In genomic region chrX:21375795-21376069, GRCh38 we compare ENCODE assay signal across 10 cellular contexts. TPM values are rescaled to one million over a fixed set of nuclear protein-coding genes. Genes with fewer than 3 reads are reported as not detected.
DNase-seq lines count a peak whose midpoint lies in the region; ATAC-seq, FAIRE-seq and TF ChIP-seq lines count a peak whose summit lies in the region.
"Had no signal": no experiment of that assay in that cellular context is flagged by ENCODE, and none has a peak within 500 bp of the region (broad histone marks: within the 10 kb centered on the region; RNA-seq: fewer than 3 reads in every experiment).

No MANE protein-coding gene starts in this region.

- no peaks in the 10 kb centered on the region for H3K36me3 Mint-ChIP-seq in CD8-positive, alpha-beta T cell
- no peaks in the 10 kb centered on the region for H3K36me3 Mint-ChIP-seq in activated T-helper 17 cell treated with anti-CD3 and anti-CD28 coated beads, Interleukin-2, amount 50 U/mL, for 72 hours (ENCODE audit: low read depth)
- no peaks in the 10 kb centered on the region for H3K36me3 Mint-ChIP-seq in mesothelial cell of epicardium

- H3K9me3 Mint-ChIP-seq in CD8-positive, alpha-beta T cell = no peaks in the 10 kb centered on the region
- H3K9me3 Mint-ChIP-seq in activated T-helper 17 cell treated with anti-CD3 and anti-CD28 coated beads, Interleukin-2, amount 50 U/mL, for 72 hours = no peaks in the 10 kb centered on the region
- H3K9me3 Mint-ChIP-seq in mesothelial cell of epicardium = no peaks in the 10 kb centered on the region

- POLR2A ChIA-PET in CD8-positive, alpha-beta T cell (lab: Charles Lee) = interaction anchor here (0.6 kb wide), 1 partner anchor 271 kb away, joined by 3 read pairs; no protein-coding TSS in a partner anchor
- POLR2A ChIA-PET in HEK293 (lab: Yijun Ruan, JAX) = no interaction called here

- H3K9me3 ChIP-seq in CD8-positive, alpha-beta T cell (ENCODE audit: low read length) = no peaks in the 10 kb centered on the region
- no peaks in the 10 kb centered on the region for H3K9me3 ChIP-seq in HEK293 (ENCODE audit: control insufficient read depth, insufficient read depth, low read depth, low read length)

- H3K27ac Mint-ChIP-seq in CD8-positive, alpha-beta T cell = peak overlapping the region; percentile 66
- H3K27ac Mint-ChIP-seq in activated T-helper 17 cell treated with anti-CD3 and anti-CD28 coated beads, Interleukin-2, amount 50 U/mL, for 72 hours = no peak overlapping the region
- no peak overlapping the region for H3K27ac Mint-ChIP-seq in mesothelial cell of epicardium

- no peak for DNase-seq in CD8-positive, alpha-beta T cell
- DNase-seq in mesothelial cell of epicardium (ENCODE audit: low spot score in 2 of 2, unreplicated experiment in 2 of 2) (no peak), GM12891 (ENCODE audit: insufficient read length, low spot score) (no peak)
- DNase-seq: anterior cingulate cortex, RPMI8226 had no signal

- peak overlapping the region; percentile 90 for H3K4me3 Mint-ChIP-seq in CD8-positive, alpha-beta T cell
- H3K4me3 Mint-ChIP-seq in activated T-helper 17 cell treated with anti-CD3 and anti-CD28 coated beads, Interleukin-2, amount 50 U/mL, for 72 hours = peak overlapping the region; percentile 78
- H3K4me3 Mint-ChIP-seq in mesothelial cell of epicardium = peak overlapping the region; percentile 92

- H3K36me3 ChIP-seq in CD8-positive, alpha-beta T cell (ENCODE audit: insufficient read depth, low read length) = no peaks in the 10 kb centered on the region
- no peaks in the 10 kb centered on the region for H3K36me3 ChIP-seq in HEK293 (ENCODE audit: control insufficient read depth in 2 of 2, insufficient read depth in 1 of 2, low read length in 2 of 2)

- no peaks in the 10 kb centered on the region for H3K4me1 ChIP-seq in CD8-positive, alpha-beta T cell (ENCODE audit: insufficient read depth, low read length)
- H3K4me1 ChIP-seq in HEK293 (ENCODE audit: control insufficient read depth, insufficient read depth, low read length) = no peaks in the 10 kb centered on the region

- no peak for FAIRE-seq in GM12891 (lab: Jason Lieb, UNC)

- ATAC-seq in CD8-positive, alpha-beta T cell = no peak
- no peak for ATAC-seq in activated T-helper 17 cell treated with anti-CD3 and anti-CD28 coated beads, Interleukin-2, amount 50 U/mL, for 72 hours (replicated peaks)
- ATAC-seq in HG02852 (IDR thresholded peaks at IDR 0.05; ENCODE audit: unreplicated experiment) (no peak), GM21526 (IDR thresholded peaks at IDR 0.05; ENCODE audit: low FRiP score, unreplicated experiment) (no peak), GM18511 (IDR thresholded peaks at IDR 0.05; ENCODE audit: unreplicated experiment) (no peak)

- H3K27me3 ChIP-seq in CD8-positive, alpha-beta T cell (ENCODE audit: insufficient read depth, low read length) = no peaks in the 10 kb centered on the region

- H3K4me3 ChIP-seq in CD8-positive, alpha-beta T cell (ENCODE audit: low read depth, low read length) = peak overlapping the region; percentile 65
- H3K4me3 ChIP-seq in HEK293 (ENCODE audit: low read depth, low read length) = peak overlapping the region; percentile 58

- peaks cover 38% of the 10 kb centered on the region for H3K4me1 Mint-ChIP-seq in CD8-positive, alpha-beta T cell (ENCODE audit: low read depth)
- H3K4me1 Mint-ChIP-seq in activated T-helper 17 cell treated with anti-CD3 and anti-CD28 coated beads, Interleukin-2, amount 50 U/mL, for 72 hours = no peaks in the 10 kb centered on the region
- H3K4me1 Mint-ChIP-seq in mesothelial cell of epicardium = peaks cover 11% of the 10 kb centered on the region

- intact Hi-C loops in CD8-positive, alpha-beta T cell (cut with DNase I, micrococcal nuclease) = loop anchor here (2.0 to 10.0 kb wide), 7 partner anchors 62 to 599 kb away; partner anchors contain the start of gene MBTPS2 (in 2 of the 2)

- TF ChIP-seq POLR2A in GM12891 (IDR thresholded peaks at IDR 0.05; ENCODE audit: low read depth, low read length) = no peak

- CTCF ChIA-PET in CD8-positive, alpha-beta T cell (lab: Charles Lee) = interaction anchor here (1.6 kb wide), 1 partner anchor 63 kb away, joined by 3 read pairs; no protein-coding TSS in a partner anchor
- CTCF ChIA-PET in HEK293 (lab: Yijun Ruan, JAX) = interaction anchor here (0.6 kb wide), 2 partner anchors 8 to 1872 kb away, joined by 3 read pairs; no protein-coding TSS in a partner anchor

- H3K27me3 Mint-ChIP-seq in CD8-positive, alpha-beta T cell (ENCODE audit: low read depth) = no peaks in the 10 kb centered on the region
- no peaks in the 10 kb centered on the region for H3K27me3 Mint-ChIP-seq in activated T-helper 17 cell treated with anti-CD3 and anti-CD28 coated beads, Interleukin-2, amount 50 U/mL, for 72 hours
- peaks cover 50% of the 10 kb centered on the region for H3K27me3 Mint-ChIP-seq in mesothelial cell of epicardium (ENCODE audit: low read depth)

- no peak for TF ChIP-seq CTCF in CD8-positive, alpha-beta T cell (IDR thresholded peaks at IDR 0.05)
- TF ChIP-seq CTCF in HEK293 (tag by site-specific recombination; IDR thresholded peaks at IDR 0.05) = no peak
- TF ChIP-seq CTCF in mesothelial cell of epicardium (IDR thresholded peaks at IDR 0.05; ENCODE audit: unreplicated experiment) = no peak

- no peak overlapping the region for H3K27ac ChIP-seq in CD8-positive, alpha-beta T cell (ENCODE audit: low read depth, low read length)
- no peak overlapping the region for H3K27ac ChIP-seq in HEK293 (ENCODE audit: extremely low read depth, low read depth, low read length)

TF ChIP-seq in HEK293, 187 proteins besides CTCF, POLR2A, EP300 and RAD21 (continues in another document):
- no peak for TF ChIP-seq ZNF394 (tag by site-specific recombination; IDR thresholded peaks at IDR 0.05; ENCODE audit: borderline replicate concordance)
- no peak for TF ChIP-seq TRIM28 (IDR thresholded peaks at IDR 0.05; ENCODE audit: borderline replicate concordance, low read length)
- TF ChIP-seq ZFP3 (tag by site-specific recombination; IDR thresholded peaks at IDR 0.05; ENCODE audit: low read depth) = no peak
- TF ChIP-seq ZNF426 (tag by site-specific recombination; IDR thresholded peaks at IDR 0.05) = no peak
- TF ChIP-seq ZNF560 (tag by site-specific recombination; IDR thresholded peaks at IDR 0.05; ENCODE audit: borderline replicate concordance) = no peak
- TF ChIP-seq ZSCAN30 (tag by site-specific recombination; IDR thresholded peaks at IDR 0.05) = no peak
- TF ChIP-seq ZFP41 (tag by site-specific recombination; IDR thresholded peaks at IDR 0.05; ENCODE audit: borderline replicate concordance) = no peak
- no peak for TF ChIP-seq ZNF776 (tag by site-specific recombination; IDR thresholded peaks at IDR 0.05; ENCODE audit: borderline replicate concordance)
- TF ChIP-seq ZNF133 (tag by site-specific recombination; IDR thresholded peaks at IDR 0.05) = no peak

TF ChIP-seq in GM12891, 5 proteins besides CTCF, POLR2A, EP300 and RAD21:
- TF ChIP-seq POU2F2 (IDR thresholded peaks at IDR 0.05; ENCODE audit: low read depth, low read length) (no peak), TAF1 (IDR thresholded peaks at IDR 0.05; ENCODE audit: low read depth, low read length) (no peak), POLR2AphosphoS5 (IDR thresholded peaks at IDR 0.05; ENCODE audit: low read depth, low read length) (no peak), PAX5 (IDR thresholded peaks at IDR 0.05; ENCODE audit: insufficient read depth, low read length, severe bottlenecking) (no peak), SPI1 (IDR thresholded peaks at IDR 0.05; ENCODE audit: low read depth, low read length) (no peak)

RNA-seq across cellular contexts. Expression of gene CNKSR2, which starts 1.5 kb away (rescaled TPM):
- total RNA-seq in CD8-positive, alpha-beta T cell = 10 to 100 TPM; 11.7 to 14.0 TPM
- total RNA-seq in activated T-helper 17 cell treated with anti-CD3 and anti-CD28 coated beads, Interleukin-2, amount 50 U/mL, for 72 hours = 1 to 10 TPM; 3.2 TPM
- 9.1 to 11.2 TPM (median 10.8 TPM) in 3 replicates for total RNA-seq in mesothelial cell of epicardium
- polyA plus RNA-seq in GM12891 (2012; ENCODE audit: low read depth, missing spikeins) = 0.36 TPM
